8 cellular contexts compared by ENCODE assay signal in genomic region chr21:34075099-34075425, GRCh38. TPM values are rescaled to one million over a fixed set of nuclear protein-coding genes. Genes with fewer than 3 reads are reported as not detected.
DNase-seq lines count a peak whose midpoint lies in the region; ATAC-seq, FAIRE-seq and TF ChIP-seq lines count a peak whose summit lies in the region.

No MANE protein-coding gene starts in this region.

- ATAC-seq in lower lobe of right lung = no peak
- ATAC-seq in GM21381 (IDR thresholded peaks at IDR 0.05; ENCODE audit: unreplicated experiment) = no peak
- ATAC-seq in HG03280 (IDR thresholded peaks at IDR 0.05; ENCODE audit: unreplicated experiment) = no peak

- peaks cover 6% of the 10 kb centered on the region for H3K27me3 Mint-ChIP-seq in activated naive CD4-positive, alpha-beta T cell treated with anti-CD3 and anti-CD28 coated beads, Interleukin-2, amount 10 ng/mL, durations not matched to agents 7 days and 5 days
- no peaks in the 10 kb centered on the region for H3K27me3 Mint-ChIP-seq in astrocyte (ENCODE audit: low read depth, unreplicated experiment)

- H3K36me3 ChIP-seq in astrocyte (ENCODE audit: insufficient read depth, low read length) = no peaks in the 10 kb centered on the region
- no peaks in the 10 kb centered on the region for H3K36me3 ChIP-seq in lower lobe of right lung
- H3K36me3 ChIP-seq in tibial artery = no peaks in the 10 kb centered on the region

- peaks cover 15% of the 10 kb centered on the region for H3K4me1 ChIP-seq in astrocyte (ENCODE audit: insufficient read depth, low read length)
- peaks cover 41% of the 10 kb centered on the region for H3K4me1 ChIP-seq in lower lobe of right lung
- H3K4me1 ChIP-seq in tibial artery = peaks cover 0 to 67% (median 16%) of the 10 kb centered on the region in 4 donors

- H3K4me3 ChIP-seq in astrocyte (ENCODE audit: insufficient read depth, low read depth, low read length) (peak overlapping the region; percentile 81), lower lobe of right lung (peak overlapping the region; percentile 73), tibial artery (peak overlapping the region; percentile 77 to 84)

- peak overlapping the region; percentile 89 for H3K9ac ChIP-seq in astrocyte (ENCODE audit: low read length)

- H3K27ac Mint-ChIP-seq in activated naive CD4-positive, alpha-beta T cell treated with anti-CD3 and anti-CD28 coated beads, Interleukin-2, amount 10 ng/mL, durations not matched to agents 7 days and 5 days = peak overlapping the region; percentile 70
- H3K27ac Mint-ChIP-seq in astrocyte (ENCODE audit: unreplicated experiment) = peak overlapping the region; percentile 92

- CTCF ChIA-PET in activated naive CD4-positive, alpha-beta T cell treated with anti-CD3 and anti-CD28 coated beads, Interleukin-2, amount 10 ng/mL, durations not matched to agents 7 days and 5 days (lab: Charles Lee) = interaction anchor here (0.9 to 5.4 kb wide), 4 partner anchors 17 to 151 kb away, joined by 4 to 36 read pairs (median 16); no protein-coding TSS in a partner anchor

- peaks cover 40% of the 10 kb centered on the region for H4K20me1 ChIP-seq in astrocyte (ENCODE audit: insufficient read depth, low read length)

- H3K4me2 ChIP-seq in astrocyte (ENCODE audit: low read length) = peak overlapping the region; percentile 97

- peak overlapping the region; percentile 91 for H3K4me3 Mint-ChIP-seq in activated naive CD4-positive, alpha-beta T cell treated with anti-CD3 and anti-CD28 coated beads, Interleukin-2, amount 10 ng/mL, durations not matched to agents 7 days and 5 days
- H3K4me3 Mint-ChIP-seq in astrocyte (ENCODE audit: unreplicated experiment) = peak overlapping the region; percentile 94

- H3K9me3 ChIP-seq in astrocyte (ENCODE audit: insufficient read depth, low read depth, low read length) (no peaks in the 10 kb centered on the region), lower lobe of right lung (no peaks in the 10 kb centered on the region), tibial artery (no peaks in the 10 kb centered on the region)

- no peak for FAIRE-seq in astrocyte (lab: Jason Lieb, UNC)

- no peak overlapping the region for H3K27ac ChIP-seq in astrocyte (ENCODE audit: low read depth, low read length)
- no peak overlapping the region for H3K27ac ChIP-seq in lower lobe of right lung
- peak overlapping the region; percentile 67 to 92 for H3K27ac ChIP-seq in tibial artery

- peaks cover 45% of the 10 kb centered on the region for H3K79me2 ChIP-seq in astrocyte (ENCODE audit: insufficient read depth, low read length)

- no peaks in the 10 kb centered on the region for H3K9me3 Mint-ChIP-seq in activated naive CD4-positive, alpha-beta T cell treated with anti-CD3 and anti-CD28 coated beads, Interleukin-2, amount 10 ng/mL, durations not matched to agents 7 days and 5 days
- no peaks in the 10 kb centered on the region for H3K9me3 Mint-ChIP-seq in astrocyte (ENCODE audit: unreplicated experiment)

- H3K27me3 ChIP-seq in astrocyte (ENCODE audit: insufficient read depth, low read length) (no peaks in the 10 kb centered on the region), lower lobe of right lung (ENCODE audit: low read depth) (no peaks in the 10 kb centered on the region), tibial artery (no peaks in the 10 kb centered on the region)

- TF ChIP-seq CTCF in astrocyte (IDR thresholded peaks at IDR 0.05; ENCODE audit: insufficient read depth, low read depth, low read length) (no peak), lower lobe of right lung (IDR thresholded peaks at IDR 0.05) (no peak), tibial artery (IDR thresholded peaks at IDR 0.05) (no peak)

- H3K4me1 Mint-ChIP-seq in activated naive CD4-positive, alpha-beta T cell treated with anti-CD3 and anti-CD28 coated beads, Interleukin-2, amount 10 ng/mL, durations not matched to agents 7 days and 5 days = peaks cover 64% of the 10 kb centered on the region
- peaks cover 43% of the 10 kb centered on the region for H3K4me1 Mint-ChIP-seq in astrocyte (ENCODE audit: low read depth, unreplicated experiment)

- DNase-seq in activated naive CD4-positive, alpha-beta T cell treated with anti-CD3 and anti-CD28 coated beads, Interleukin-2, amount 10 ng/mL, durations not matched to agents 7 days and 5 days = no peak
- no peak for DNase-seq in activated naive CD4-positive, alpha-beta T cell (lab: John Stamatoyannopoulos, UW)
- DNase-seq in astrocyte (ENCODE audit: low read depth) (no peak), lower lobe of right lung (no peak), tibial artery (no peak), Kasumi-1 (lab: John Stamatoyannopoulos, UW) (no peak)

- H3K36me3 Mint-ChIP-seq in activated naive CD4-positive, alpha-beta T cell treated with anti-CD3 and anti-CD28 coated beads, Interleukin-2, amount 10 ng/mL, durations not matched to agents 7 days and 5 days = peaks cover 49% of the 10 kb centered on the region
- H3K36me3 Mint-ChIP-seq in astrocyte (ENCODE audit: low read depth, unreplicated experiment) = peaks cover 5% of the 10 kb centered on the region

- H2AFZ ChIP-seq in astrocyte (ENCODE audit: low read depth, low read length) = no peak overlapping the region

- intact Hi-C loops in lower lobe of right lung (cut with DNase I) (no loop called here), tibial artery (cut with DNase I; ENCODE audit: low total_unique reads) (loop anchor here (10.0 kb wide), 1 partner anchor 130 kb away; no protein-coding TSS in a partner anchor)

RNA-seq across cellular contexts. Expression of gene MRPS6, which starts 1.7 kb away (rescaled TPM):
- 57.8 and 67.5 TPM in 2 replicates for total RNA-seq in astrocyte
- 44.5 TPM for total RNA-seq in lower lobe of right lung

RNA-seq across cellular contexts. Expression of gene SLC5A3, which starts 1.7 kb away (rescaled TPM):
- total RNA-seq in astrocyte = 17.8 and 22.1 TPM in 2 replicates
- total RNA-seq in lower lobe of right lung = 17.4 TPM

Comparison
In these comparisons a context has a peak if more than half of its experiments do, and no peak if none do; other contexts are left out.
1. H3K27ac ChIP-seq: peak in tibial artery (2 of 2); none in astrocyte (single experiment) and lower lobe of right lung (single experiment).
2. Peak in every context shown above with its lines, with median percentiles within 50 percentile points of each other: H3K4me3 ChIP-seq.